ENCODE assay signal across 2 cellular contexts in genomic region chr7:6553460-6554044, GRCh38.
TF ChIP-seq lines count a peak whose summit lies in the region.

No MANE protein-coding gene starts in this region.

TF ChIP-seq in A549, 52 proteins besides CTCF, POLR2A, EP300 and RAD21:
- TF ChIP-seq HOXB13 (CRISPR knock-in tag; IDR thresholded peaks at IDR 0.05; ENCODE audit: low read depth) (no peak), BHLHE40 (IDR thresholded peaks at IDR 0.05; ENCODE audit: low read depth, low read length) (no peak), MAZ (IDR thresholded peaks at IDR 0.05; ENCODE audit: borderline replicate concordance, low read depth, low read length) (no peak), GATA3 (IDR thresholded peaks at IDR 0.05; ENCODE audit: borderline replicate concordance) (no peak), SMC3 (IDR thresholded peaks at IDR 0.05) (no peak), PHF8 (IDR thresholded peaks at IDR 0.05; ENCODE audit: borderline replicate concordance, low read depth) (no peak), JUN (IDR thresholded peaks at IDR 0.05) (no peak)
- TF ChIP-seq, protein P1, sequence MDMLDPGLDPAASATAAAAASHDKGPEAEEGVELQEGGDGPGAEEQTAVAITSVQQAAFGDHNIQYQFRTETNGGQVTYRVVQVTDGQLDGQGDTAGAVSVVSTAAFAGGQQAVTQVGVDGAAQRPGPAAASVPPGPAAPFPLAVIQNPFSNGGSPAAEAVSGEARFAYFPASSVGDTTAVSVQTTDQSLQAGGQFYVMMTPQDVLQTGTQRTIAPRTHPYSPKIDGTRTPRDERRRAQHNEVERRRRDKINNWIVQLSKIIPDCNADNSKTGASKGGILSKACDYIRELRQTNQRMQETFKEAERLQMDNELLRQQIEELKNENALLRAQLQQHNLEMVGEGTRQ (IDR thresholded peaks at IDR 0.05) = no peak
- TF ChIP-seq, protein P2, sequence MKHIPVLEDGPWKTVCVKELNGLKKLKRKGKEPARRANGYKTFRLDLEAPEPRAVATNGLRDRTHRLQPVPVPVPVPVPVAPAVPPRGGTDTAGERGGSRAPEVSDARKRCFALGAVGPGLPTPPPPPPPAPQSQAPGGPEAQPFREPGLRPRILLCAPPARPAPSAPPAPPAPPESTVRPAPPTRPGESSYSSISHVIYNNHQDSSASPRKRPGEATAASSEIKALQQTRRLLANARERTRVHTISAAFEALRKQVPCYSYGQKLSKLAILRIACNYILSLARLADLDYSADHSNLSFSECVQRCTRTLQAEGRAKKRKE (CRISPR knock-in tag; IDR thresholded peaks at IDR 0.05; ENCODE audit: low read depth) = no peak
- TF ChIP-seq, protein P3, sequence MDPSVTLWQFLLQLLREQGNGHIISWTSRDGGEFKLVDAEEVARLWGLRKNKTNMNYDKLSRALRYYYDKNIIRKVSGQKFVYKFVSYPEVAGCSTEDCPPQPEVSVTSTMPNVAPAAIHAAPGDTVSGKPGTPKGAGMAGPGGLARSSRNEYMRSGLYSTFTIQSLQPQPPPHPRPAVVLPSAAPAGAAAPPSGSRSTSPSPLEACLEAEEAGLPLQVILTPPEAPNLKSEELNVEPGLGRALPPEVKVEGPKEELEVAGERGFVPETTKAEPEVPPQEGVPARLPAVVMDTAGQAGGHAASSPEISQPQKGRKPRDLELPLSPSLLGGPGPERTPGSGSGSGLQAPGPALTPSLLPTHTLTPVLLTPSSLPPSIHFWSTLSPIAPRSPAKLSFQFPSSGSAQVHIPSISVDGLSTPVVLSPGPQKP (IDR thresholded peaks at IDR 0.05; ENCODE audit: low read depth, low read length) = no peak
- TF ChIP-seq, protein P4, sequence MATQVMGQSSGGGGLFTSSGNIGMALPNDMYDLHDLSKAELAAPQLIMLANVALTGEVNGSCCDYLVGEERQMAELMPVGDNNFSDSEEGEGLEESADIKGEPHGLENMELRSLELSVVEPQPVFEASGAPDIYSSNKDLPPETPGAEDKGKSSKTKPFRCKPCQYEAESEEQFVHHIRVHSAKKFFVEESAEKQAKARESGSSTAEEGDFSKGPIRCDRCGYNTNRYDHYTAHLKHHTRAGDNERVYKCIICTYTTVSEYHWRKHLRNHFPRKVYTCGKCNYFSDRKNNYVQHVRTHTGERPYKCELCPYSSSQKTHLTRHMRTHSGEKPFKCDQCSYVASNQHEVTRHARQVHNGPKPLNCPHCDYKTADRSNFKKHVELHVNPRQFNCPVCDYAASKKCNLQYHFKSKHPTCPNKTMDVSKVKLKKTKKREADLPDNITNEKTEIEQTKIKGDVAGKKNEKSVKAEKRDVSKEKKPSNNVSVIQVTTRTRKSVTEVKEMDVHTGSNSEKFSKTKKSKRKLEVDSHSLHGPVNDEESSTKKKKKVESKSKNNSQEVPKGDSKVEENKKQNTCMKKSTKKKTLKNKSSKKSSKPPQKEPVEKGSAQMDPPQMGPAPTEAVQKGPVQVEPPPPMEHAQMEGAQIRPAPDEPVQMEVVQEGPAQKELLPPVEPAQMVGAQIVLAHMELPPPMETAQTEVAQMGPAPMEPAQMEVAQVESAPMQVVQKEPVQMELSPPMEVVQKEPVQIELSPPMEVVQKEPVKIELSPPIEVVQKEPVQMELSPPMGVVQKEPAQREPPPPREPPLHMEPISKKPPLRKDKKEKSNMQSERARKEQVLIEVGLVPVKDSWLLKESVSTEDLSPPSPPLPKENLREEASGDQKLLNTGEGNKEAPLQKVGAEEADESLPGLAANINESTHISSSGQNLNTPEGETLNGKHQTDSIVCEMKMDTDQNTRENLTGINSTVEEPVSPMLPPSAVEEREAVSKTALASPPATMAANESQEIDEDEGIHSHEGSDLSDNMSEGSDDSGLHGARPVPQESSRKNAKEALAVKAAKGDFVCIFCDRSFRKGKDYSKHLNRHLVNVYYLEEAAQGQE (IDR thresholded peaks at IDR 0.05) = no peak

TF ChIP-seq in SK-N-SH, 30 proteins besides CTCF, POLR2A, EP300 and RAD21:
- TF ChIP-seq, protein P5, sequence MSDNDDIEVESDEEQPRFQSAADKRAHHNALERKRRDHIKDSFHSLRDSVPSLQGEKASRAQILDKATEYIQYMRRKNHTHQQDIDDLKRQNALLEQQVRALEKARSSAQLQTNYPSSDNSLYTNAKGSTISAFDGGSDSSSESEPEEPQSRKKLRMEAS (IDR thresholded peaks at IDR 0.05; ENCODE audit: low read depth) = no peak
- TF ChIP-seq TCF12 (IDR thresholded peaks at IDR 0.05) (no peak), IRF3 (IDR thresholded peaks at IDR 0.05; ENCODE audit: low read depth, low read length) (no peak)
